In the genomic region with DNA sequence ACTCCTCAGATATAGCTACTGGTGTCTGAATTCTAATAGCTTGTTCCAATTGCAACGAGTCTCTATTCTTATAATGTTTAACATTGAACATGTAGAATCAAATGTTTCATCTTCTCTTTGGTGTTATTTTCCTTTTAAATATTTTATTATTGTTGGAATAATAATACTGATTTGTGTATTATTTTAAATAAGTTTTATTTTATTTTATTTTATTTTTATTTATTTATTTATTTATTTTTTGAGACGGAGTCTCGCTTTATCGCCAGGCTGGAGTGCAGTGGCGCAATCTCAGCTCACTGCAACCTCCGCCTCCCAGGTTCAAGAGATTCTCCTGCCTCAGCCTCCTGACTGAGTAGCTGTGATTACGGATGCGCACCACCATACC, we compare ENCODE assay signal across 1 cellular context.
TF ChIP-seq lines count a peak whose summit lies in the region.

No MANE protein-coding gene starts in this region.

TF ChIP-seq in WTC11, 78 proteins besides CTCF, POLR2A, EP300 and RAD21:
- peak; percentile 96 for TF ChIP-seq HMGA2 (CRISPR knock-in tag; IDR thresholded peaks at IDR 0.05)
